9 cellular contexts compared by ENCODE assay signal in genomic region chr12:100840748-100841147, GRCh38. TPM values are rescaled to one million over a fixed set of nuclear protein-coding genes. Genes with fewer than 3 reads are reported as not detected.
"Had no signal": no experiment of that assay in that cellular context is flagged by ENCODE, and none has a peak within 500 bp of the region (broad histone marks: within the 10 kb centered on the region; RNA-seq: fewer than 3 reads in every experiment).

No MANE protein-coding gene starts in this region.

- H3K27ac ChIP-seq: HL-60 had no signal

- FAIRE-seq: H1, H54, HepG2 had no signal

- H2AFZ ChIP-seq: GM23338 had no signal

- H3K4me2 ChIP-seq: GM23338 had no signal

- H3K4me3 ChIP-seq: GM23338 had no signal

- ATAC-seq: GM23338, HepG2 had no signal

- DNase-seq: H9, HCEC 1CT, KBM-7 had no signal

RNA-seq across cellular contexts. Expression of gene ANO4, which starts 46.2 kb away (rescaled TPM):
- total RNA-seq: HepG2 had no signal
- polyA plus RNA-seq: HepG2, IgD-negative memory B cell had no signal
